Comparison of ENCODE assay signal across 8 cellular contexts in the genomic region with DNA sequence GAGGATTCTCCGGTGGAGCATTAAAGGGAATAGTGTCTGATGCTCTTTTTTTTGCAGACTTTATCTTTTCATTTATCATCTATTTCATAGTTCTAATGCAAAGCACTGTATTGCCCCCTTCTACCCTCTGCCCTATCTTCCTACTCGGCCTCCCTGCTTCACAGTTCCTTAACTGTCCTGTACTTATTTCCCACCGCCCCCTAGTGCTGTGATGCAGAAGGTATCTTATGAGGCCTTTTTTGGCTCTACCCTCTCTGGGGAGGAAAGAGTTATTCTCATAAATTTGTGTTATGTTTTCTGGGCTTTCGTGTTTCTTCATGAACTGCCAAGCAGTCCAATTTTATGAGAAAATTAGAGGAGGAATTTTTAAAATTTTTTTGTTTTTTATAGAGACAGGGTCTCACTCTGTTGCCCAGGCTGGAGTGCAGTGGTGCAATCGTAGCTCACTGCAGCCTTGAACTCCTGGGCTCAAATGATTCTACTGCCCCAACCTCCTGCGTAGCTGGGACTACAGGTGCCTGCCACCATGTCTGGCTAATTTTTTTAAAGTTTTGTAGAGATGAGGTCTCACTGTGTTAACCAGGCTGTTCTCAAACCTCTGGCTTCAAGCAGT. TPM values are rescaled to one million over a fixed set of nuclear protein-coding genes. Genes with fewer than 3 reads are reported as not detected.
DNase-seq lines count a peak whose midpoint lies in the region; ATAC-seq, FAIRE-seq and TF ChIP-seq lines count a peak whose summit lies in the region.

No MANE protein-coding gene starts in this region.

- no peak for TF ChIP-seq POLR2A in endothelial cell of umbilical vein (IDR thresholded peaks at IDR 0.05; ENCODE audit: low read depth, low read length)

- DNase-seq in GM06990 (ENCODE audit: extremely low read depth, insufficient read length) (no peak), NCI-H345 treated with DMSO at 0.1 percent for 48 hours (lab: John Stamatoyannopoulos, UW; ENCODE audit: unreplicated experiment) (peak; percentile 36), endothelial cell of umbilical vein (ENCODE audit: low read depth, low spot score) (peak; percentile 63), mucosa of descending colon (peak in 1 of 3 donors; percentile 74), NCI-H187 treated with DMSO at 0.1 percent for 48 hours (lab: John Stamatoyannopoulos, UW) (no peak)
- DNase-seq in activated CD4-positive, alpha-beta T cell treated with anti-CD3 and anti-CD28 coated beads, Interleukin-2, amount 50 U/mL, for 4 hours: peak; percentile 31 to 40

- POLR2A ChIA-PET in endothelial cell of umbilical vein (lab: Charles Lee): interaction anchor here (1.5 kb wide), 1 partner anchor 9 kb away, joined by 3 read pairs; no protein-coding TSS in a partner anchor

- intact Hi-C loops in endothelial cell of umbilical vein (cut with micrococcal nuclease): loop anchor here (2.0 kb wide), 1 partner anchor 73 kb away; no protein-coding TSS in a partner anchor
- intact Hi-C loops in mucosa of descending colon (cut with DNase I, micrococcal nuclease): no loop called here

- H3K4me1 ChIP-seq in endothelial cell of umbilical vein (ENCODE audit: control insufficient read depth, extremely low read depth, insufficient read depth, low read length): peaks cover 6% of the 10 kb centered on the region
- H3K4me1 ChIP-seq in mucosa of descending colon (ENCODE audit: low read depth): peaks cover 16% of the 10 kb centered on the region
- peaks cover 7 to 27% (median 22%) of the 10 kb centered on the region in 5 donors for H3K4me1 ChIP-seq in subcutaneous abdominal adipose tissue (ENCODE audit: control insufficient read depth in 5 of 5, insufficient read depth in 5 of 5, low read length in 5 of 5)

- H3K27ac ChIP-seq in endothelial cell of umbilical vein (ENCODE audit: insufficient read depth, low read depth, low read length): peak overlapping the region; percentile 52
- peak overlapping the region; percentile 94 for H3K27ac ChIP-seq in subcutaneous abdominal adipose tissue (ENCODE audit: low read depth, low read length)

- no peaks in the 10 kb centered on the region for H3K9me1 ChIP-seq in endothelial cell of umbilical vein (replicated peaks; ENCODE audit: control insufficient read depth, extremely low read depth, insufficient read depth, low read length)

- peak overlapping the region; percentile 80 for H3K4me3 ChIP-seq in GM06990 (replicated peaks; ENCODE audit: low read depth, low read length)
- H3K4me3 ChIP-seq in endothelial cell of umbilical vein (replicated peaks in 1 of 3; ENCODE audit: insufficient read depth in 1 of 3, low read depth in 1 of 3, low read length in 3 of 3): peak overlapping the region; percentile 58 to 94 (median 71)
- no peak overlapping the region for H3K4me3 ChIP-seq in mucosa of descending colon
- peak overlapping the region; percentile 77 to 99 (median 91) for H3K4me3 ChIP-seq in subcutaneous abdominal adipose tissue (ENCODE audit: low read depth in 1 of 5, low read length in 5 of 5)

- peaks cover 12% of the 10 kb centered on the region for H3K79me2 ChIP-seq in endothelial cell of umbilical vein (ENCODE audit: control insufficient read depth, insufficient read depth, low read length)

- CTCF ChIA-PET in endothelial cell of umbilical vein (lab: Charles Lee): interaction anchor here (0.8 to 3.3 kb wide), 12 partner anchors 9 to 228 kb away, joined by 3 to 31 read pairs (median 8); a partner anchor contains a TSS

- no peaks in the 10 kb centered on the region for H4K20me1 ChIP-seq in endothelial cell of umbilical vein (replicated peaks; ENCODE audit: control insufficient read depth, extremely low read depth, insufficient read depth, low read length)

- peak overlapping the region; percentile 98 for H3K4me2 ChIP-seq in endothelial cell of umbilical vein (ENCODE audit: insufficient read depth, low read length)

- BruUV-seq in endothelial cell of umbilical vein (replicated peaks; lab: Mats Ljungman, UMichigan): no TSS peak

- peak; percentile 78 for TF ChIP-seq CTCF in GM06990 (IDR thresholded peaks at IDR 0.05; ENCODE audit: insufficient read depth, low read length, poor library complexity, severe bottlenecking)
- peak; percentile 62 to 65 for TF ChIP-seq CTCF in endothelial cell of umbilical vein (IDR thresholded peaks at IDR 0.05; ENCODE audit: extremely low read depth in 1 of 2, insufficient read depth in 1 of 2, low read depth in 1 of 2, low read length in 2 of 2)
- TF ChIP-seq CTCF in mucosa of descending colon (IDR thresholded peaks at IDR 0.05): no peak

- no peaks in the 10 kb centered on the region for H3K27me3 ChIP-seq in GM06990 (replicated peaks; ENCODE audit: control insufficient read depth, insufficient read depth, low read length)
- no peaks in the 10 kb centered on the region for H3K27me3 ChIP-seq in endothelial cell of umbilical vein (ENCODE audit: control insufficient read depth in 2 of 2, insufficient read depth in 2 of 2, low read length in 2 of 2)
- no peaks in the 10 kb centered on the region for H3K27me3 ChIP-seq in subcutaneous abdominal adipose tissue (ENCODE audit: control insufficient read depth in 5 of 5, insufficient read depth in 4 of 5, low read length in 5 of 5)

- H2AFZ ChIP-seq in endothelial cell of umbilical vein (ENCODE audit: low read depth, low read length): peak overlapping the region; percentile 38

- peak overlapping the region; percentile 57 for H3K9ac ChIP-seq in endothelial cell of umbilical vein (replicated peaks; ENCODE audit: extremely low read depth, insufficient read depth, low read length)
- H3K9ac ChIP-seq in subcutaneous abdominal adipose tissue (ENCODE audit: low read length in 5 of 5): peak overlapping the region; percentile 65 to 88 (median 84)

- FAIRE-seq in endothelial cell of umbilical vein (lab: Jason Lieb, UNC): no peak

- H3K36me3 ChIP-seq in GM06990 (ENCODE audit: control insufficient read depth, insufficient read depth, low read length): peaks cover 9% of the 10 kb centered on the region
- H3K36me3 ChIP-seq in endothelial cell of umbilical vein (ENCODE audit: control insufficient read depth in 2 of 2, extremely low read depth in 1 of 2, insufficient read depth in 2 of 2, low read length in 2 of 2): peaks cover 0 to 8% of the 10 kb centered on the region in 2 experiments
- H3K36me3 ChIP-seq in mucosa of descending colon (ENCODE audit: low read depth): peaks cover 6% of the 10 kb centered on the region
- peaks cover 0 to 27% (median 17%) of the 10 kb centered on the region in 5 donors for H3K36me3 ChIP-seq in subcutaneous abdominal adipose tissue (ENCODE audit: control insufficient read depth in 5 of 5, insufficient read depth in 5 of 5, low read length in 5 of 5)

- dilution Hi-C loops in endothelial cell of umbilical vein (cut with MboI; ENCODE audit: extremely low pct_ligation_motif_present, low sequenced_read_pairs): no loop called here

- peak; percentile 36 for ATAC-seq in HG02852 (IDR thresholded peaks at IDR 0.05; ENCODE audit: unreplicated experiment)
- peak; percentile 42 for ATAC-seq in mucosa of descending colon

- H3K9me3 ChIP-seq in endothelial cell of umbilical vein (replicated peaks; ENCODE audit: control insufficient read depth, insufficient read depth, low read length): no peaks in the 10 kb centered on the region
- no peaks in the 10 kb centered on the region for H3K9me3 ChIP-seq in mucosa of descending colon
- H3K9me3 ChIP-seq in subcutaneous abdominal adipose tissue (ENCODE audit: control insufficient read depth in 5 of 5, low read length in 5 of 5): no peaks in the 10 kb centered on the region

RNA-seq across cellular contexts. Expression of a gene that starts 1.2 kb away (rescaled TPM):
- total RNA-seq in endothelial cell of umbilical vein: 31.9 and 34.5 TPM in 2 replicates
- 25.0 TPM in 2 replicates for polyA plus RNA-seq in endothelial cell of umbilical vein
- polyA plus RNA-seq in endothelial cell of umbilical vein (2011; cell fraction: cytosol; rRNA removed): 20.7 and 23.9 TPM in 2 replicates
- polyA plus RNA-seq in endothelial cell of umbilical vein (2011; cell fraction: nucleus; rRNA removed): 77.7 and 85.8 TPM in 2 replicates
- 21.2 and 24.5 TPM in 2 replicates for polyA plus RNA-seq in endothelial cell of umbilical vein (2012)
- polyA minus RNA-seq in endothelial cell of umbilical vein: 44.5 and 70.5 TPM in 2 replicates
- polyA minus RNA-seq in endothelial cell of umbilical vein (2011; cell fraction: cytosol; rRNA and poly(A)+ RNA removed): 17.3 TPM
- 60.8 and 62.2 TPM in 2 replicates for polyA minus RNA-seq in endothelial cell of umbilical vein (2011; cell fraction: nucleus; rRNA and poly(A)+ RNA removed)
- 10 to 100 TPM; 37.9 to 55.4 (median 38.0) TPM for total RNA-seq in mucosa of descending colon

RNA-seq across cellular contexts. Expression of a gene that starts 18.9 kb away (rescaled TPM):
- total RNA-seq in endothelial cell of umbilical vein: 74.1 and 85.6 TPM in 2 replicates
- 26.5 and 31.0 TPM in 2 replicates for polyA plus RNA-seq in endothelial cell of umbilical vein
- 42.4 and 48.7 TPM in 2 replicates for polyA plus RNA-seq in endothelial cell of umbilical vein (2011; cell fraction: cytosol; rRNA removed)
- polyA plus RNA-seq in endothelial cell of umbilical vein (2011; cell fraction: nucleus; rRNA removed): 51.9 and 53.9 TPM in 2 replicates
- polyA plus RNA-seq in endothelial cell of umbilical vein (2012): 76.5 and 84.5 TPM in 2 replicates
- 37.4 and 42.8 TPM in 2 replicates for polyA minus RNA-seq in endothelial cell of umbilical vein
- 69.3 TPM for polyA minus RNA-seq in endothelial cell of umbilical vein (2011; cell fraction: cytosol; rRNA and poly(A)+ RNA removed)
- polyA minus RNA-seq in endothelial cell of umbilical vein (2011; cell fraction: nucleus; rRNA and poly(A)+ RNA removed): 14.3 and 17.3 TPM in 2 replicates
- 10 to 100 TPM; 58.2 to 79.7 (median 76.0) TPM for total RNA-seq in mucosa of descending colon

RNA-seq across cellular contexts. Expression of a gene that starts 21.2 kb away (rescaled TPM):
- total RNA-seq in endothelial cell of umbilical vein (not detected in 2 replicates), mucosa of descending colon (1 to 10 TPM in 1 of 3 donors, under 1 TPM in 2; 0.64 to 2.2 (median 0.96) TPM)
- not detected in 2 replicates for polyA plus RNA-seq in endothelial cell of umbilical vein
- polyA plus RNA-seq in endothelial cell of umbilical vein (2011; cell fraction: cytosol; rRNA removed): not detected in 2 replicates
- not detected in 2 replicates for polyA plus RNA-seq in endothelial cell of umbilical vein (2011; cell fraction: nucleus; rRNA removed)
- polyA plus RNA-seq in endothelial cell of umbilical vein (2012): 0.83 and 0.87 TPM in 2 replicates
- not detected in 2 replicates for polyA minus RNA-seq in endothelial cell of umbilical vein
- not detected for polyA minus RNA-seq in endothelial cell of umbilical vein (2011; cell fraction: cytosol; rRNA and poly(A)+ RNA removed)
- not detected in 2 replicates for polyA minus RNA-seq in endothelial cell of umbilical vein (2011; cell fraction: nucleus; rRNA and poly(A)+ RNA removed)

RNA-seq across cellular contexts. Expression of a gene that starts 43.2 kb away (rescaled TPM):
- total RNA-seq in endothelial cell of umbilical vein: not detected in 2 replicates
- polyA plus RNA-seq in endothelial cell of umbilical vein: not detected in 2 replicates
- not detected in 2 replicates for polyA plus RNA-seq in endothelial cell of umbilical vein (2011; cell fraction: cytosol; rRNA removed)
- not detected in 2 replicates for polyA plus RNA-seq in endothelial cell of umbilical vein (2011; cell fraction: nucleus; rRNA removed)
- polyA plus RNA-seq in endothelial cell of umbilical vein (2012): not detected in 2 replicates
- polyA minus RNA-seq in endothelial cell of umbilical vein: not detected in 2 replicates
- not detected for polyA minus RNA-seq in endothelial cell of umbilical vein (2011; cell fraction: cytosol; rRNA and poly(A)+ RNA removed)
- not detected in 2 replicates for polyA minus RNA-seq in endothelial cell of umbilical vein (2011; cell fraction: nucleus; rRNA and poly(A)+ RNA removed)
- total RNA-seq in mucosa of descending colon: not detected

Comparison
In these comparisons a context has a peak if more than half of its experiments do, and no peak if none do; other contexts are left out.
1. DNase-seq: peak in NCI-H345 treated with DMSO at 0.1 percent for 48 hours (single experiment), activated CD4-positive, alpha-beta T cell treated with anti-CD3 and anti-CD28 coated beads, Interleukin-2, amount 50 U/mL, for 4 hours (2 of 2) and endothelial cell of umbilical vein (single experiment); none in GM06990 (single experiment) and NCI-H187 treated with DMSO at 0.1 percent for 48 hours (single experiment).